Comparison of ENCODE assay signal across 1 cellular context in genomic region chr21:44908496-44908895, GRCh38.
TF ChIP-seq lines count a peak whose summit lies in the region.

No MANE protein-coding gene starts in this region.

TF ChIP-seq in SK-N-SH treated with all-trans-retinoic acid at 6 μM for 48 hours, 23 proteins besides CTCF, POLR2A, EP300 and RAD21 (continued from another document):
- TF ChIP-seq POU6F1 (CRISPR knock-in tag; IDR thresholded peaks at IDR 0.05; ENCODE audit: borderline replicate concordance, low read depth) (no peak), PATZ1 (CRISPR knock-in tag; IDR thresholded peaks at IDR 0.05; ENCODE audit: borderline replicate concordance) (no peak), BACH2 (CRISPR knock-in tag; IDR thresholded peaks at IDR 0.05; ENCODE audit: borderline replicate concordance) (no peak), ARNTL (CRISPR knock-in tag; IDR thresholded peaks at IDR 0.05; ENCODE audit: borderline replicate concordance, low read depth) (no peak)
